1 cellular context compared by ENCODE assay signal in the genomic region with DNA sequence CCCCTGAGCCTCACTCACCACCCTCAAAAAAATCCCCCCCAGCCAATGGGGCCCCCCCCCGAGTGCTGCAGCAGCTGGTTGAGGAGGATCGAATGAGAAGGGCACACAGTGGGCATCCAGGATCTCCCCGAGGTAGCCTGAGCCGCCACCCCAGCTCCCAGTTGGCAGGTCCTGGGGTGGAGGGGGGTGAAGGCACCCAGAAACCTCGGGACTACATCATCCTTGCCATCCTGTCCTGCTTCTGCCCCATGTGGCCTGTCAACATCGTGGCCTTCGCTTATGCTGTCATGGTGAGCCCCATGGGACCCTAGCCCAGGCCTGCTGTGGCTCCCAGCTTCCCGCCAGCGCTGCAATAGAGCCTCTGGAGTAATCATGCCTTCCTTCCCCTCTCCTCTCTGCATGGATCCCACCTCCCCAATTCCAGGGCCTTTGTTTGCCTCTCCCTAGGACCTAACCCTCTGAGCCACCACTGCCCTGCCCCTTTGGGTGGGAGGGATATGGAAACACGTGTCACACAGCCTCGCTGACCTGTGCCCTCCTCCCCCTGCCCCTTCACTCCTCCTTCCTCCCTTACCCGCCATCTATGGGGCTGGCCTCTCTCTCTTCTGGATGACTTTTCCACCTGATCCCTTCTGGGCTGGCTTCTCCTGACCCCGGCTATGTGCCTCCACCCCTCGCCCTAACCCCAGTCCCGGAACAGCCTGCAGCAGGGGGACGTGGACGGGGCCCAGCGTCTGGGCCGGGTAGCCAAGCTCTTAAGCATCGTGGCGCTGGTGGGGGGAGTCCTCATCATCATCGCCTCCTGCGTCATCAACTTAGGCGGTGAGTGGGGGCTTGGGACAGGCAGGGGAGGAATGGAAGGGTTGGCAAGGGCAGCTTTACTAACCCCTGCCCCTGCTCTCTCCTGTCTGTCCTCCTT.
TF ChIP-seq lines count a peak whose summit lies in the region.

No MANE protein-coding gene starts in this region.

TF ChIP-seq in GM23338, 12 proteins besides CTCF, POLR2A, EP300 and RAD21 (continued from another document):
- TF ChIP-seq JUNB (IDR thresholded peaks at IDR 0.05; ENCODE audit: unreplicated experiment): no peak
- TF ChIP-seq, protein P1, sequence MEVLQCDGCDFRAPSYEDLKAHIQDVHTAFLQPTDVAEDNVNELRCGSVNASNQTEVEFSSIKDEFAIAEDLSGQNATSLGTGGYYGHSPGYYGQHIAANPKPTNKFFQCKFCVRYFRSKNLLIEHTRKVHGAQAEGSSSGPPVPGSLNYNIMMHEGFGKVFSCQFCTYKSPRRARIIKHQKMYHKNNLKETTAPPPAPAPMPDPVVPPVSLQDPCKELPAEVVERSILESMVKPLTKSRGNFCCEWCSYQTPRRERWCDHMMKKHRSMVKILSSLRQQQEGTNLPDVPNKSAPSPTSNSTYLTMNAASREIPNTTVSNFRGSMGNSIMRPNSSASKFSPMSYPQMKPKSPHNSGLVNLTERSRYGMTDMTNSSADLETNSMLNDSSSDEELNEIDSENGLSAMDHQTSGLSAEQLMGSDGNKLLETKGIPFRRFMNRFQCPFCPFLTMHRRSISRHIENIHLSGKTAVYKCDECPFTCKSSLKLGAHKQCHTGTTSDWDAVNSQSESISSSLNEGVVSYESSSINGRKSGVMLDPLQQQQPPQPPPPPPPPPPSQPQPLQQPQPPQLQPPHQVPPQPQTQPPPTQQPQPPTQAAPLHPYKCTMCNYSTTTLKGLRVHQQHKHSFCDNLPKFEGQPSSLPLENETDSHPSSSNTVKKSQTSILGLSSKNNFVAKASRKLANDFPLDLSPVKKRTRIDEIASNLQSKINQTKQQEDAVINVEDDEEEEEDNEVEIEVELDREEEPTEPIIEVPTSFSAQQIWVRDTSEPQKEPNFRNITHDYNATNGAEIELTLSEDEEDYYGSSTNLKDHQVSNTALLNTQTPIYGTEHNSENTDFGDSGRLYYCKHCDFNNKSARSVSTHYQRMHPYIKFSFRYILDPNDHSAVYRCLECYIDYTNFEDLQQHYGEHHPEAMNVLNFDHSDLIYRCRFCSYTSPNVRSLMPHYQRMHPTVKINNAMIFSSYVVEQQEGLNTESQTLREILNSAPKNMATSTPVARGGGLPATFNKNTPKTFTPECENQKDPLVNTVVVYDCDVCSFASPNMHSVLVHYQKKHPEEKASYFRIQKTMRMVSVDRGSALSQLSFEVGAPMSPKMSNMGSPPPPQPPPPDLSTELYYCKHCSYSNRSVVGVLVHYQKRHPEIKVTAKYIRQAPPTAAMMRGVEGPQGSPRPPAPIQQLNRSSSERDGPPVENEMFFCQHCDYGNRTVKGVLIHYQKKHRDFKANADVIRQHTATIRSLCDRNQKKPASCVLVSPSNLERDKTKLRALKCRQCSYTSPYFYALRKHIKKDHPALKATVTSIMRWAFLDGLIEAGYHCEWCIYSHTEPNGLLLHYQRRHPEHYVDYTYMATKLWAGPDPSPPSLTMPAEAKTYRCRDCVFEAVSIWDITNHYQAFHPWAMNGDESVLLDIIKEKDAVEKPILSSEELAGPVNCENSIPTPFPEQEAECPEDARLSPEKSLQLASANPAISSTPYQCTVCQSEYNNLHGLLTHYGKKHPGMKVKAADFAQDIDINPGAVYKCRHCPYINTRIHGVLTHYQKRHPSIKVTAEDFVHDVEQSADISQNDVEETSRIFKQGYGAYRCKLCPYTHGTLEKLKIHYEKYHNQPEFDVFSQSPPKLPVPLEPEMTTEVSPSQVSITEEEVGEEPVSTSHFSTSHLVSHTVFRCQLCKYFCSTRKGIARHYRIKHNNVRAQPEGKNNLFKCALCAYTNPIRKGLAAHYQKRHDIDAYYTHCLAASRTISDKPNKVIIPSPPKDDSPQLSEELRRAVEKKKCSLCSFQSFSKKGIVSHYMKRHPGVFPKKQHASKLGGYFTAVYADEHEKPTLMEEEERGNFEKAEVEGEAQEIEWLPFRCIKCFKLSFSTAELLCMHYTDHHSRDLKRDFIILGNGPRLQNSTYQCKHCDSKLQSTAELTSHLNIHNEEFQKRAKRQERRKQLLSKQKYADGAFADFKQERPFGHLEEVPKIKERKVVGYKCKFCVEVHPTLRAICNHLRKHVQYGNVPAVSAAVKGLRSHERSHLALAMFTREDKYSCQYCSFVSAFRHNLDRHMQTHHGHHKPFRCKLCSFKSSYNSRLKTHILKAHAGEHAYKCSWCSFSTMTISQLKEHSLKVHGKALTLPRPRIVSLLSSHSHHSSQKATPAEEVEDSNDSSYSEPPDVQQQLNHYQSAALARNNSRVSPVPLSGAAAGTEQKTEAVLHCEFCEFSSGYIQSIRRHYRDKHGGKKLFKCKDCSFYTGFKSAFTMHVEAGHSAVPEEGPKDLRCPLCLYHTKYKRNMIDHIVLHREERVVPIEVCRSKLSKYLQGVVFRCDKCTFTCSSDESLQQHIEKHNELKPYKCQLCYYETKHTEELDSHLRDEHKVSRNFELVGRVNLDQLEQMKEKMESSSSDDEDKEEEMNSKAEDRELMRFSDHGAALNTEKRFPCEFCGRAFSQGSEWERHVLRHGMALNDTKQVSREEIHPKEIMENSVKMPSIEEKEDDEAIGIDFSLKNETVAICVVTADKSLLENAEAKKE (CRISPR knock-in tag; IDR thresholded peaks at IDR 0.05): no peak
- TF ChIP-seq, protein P2, sequence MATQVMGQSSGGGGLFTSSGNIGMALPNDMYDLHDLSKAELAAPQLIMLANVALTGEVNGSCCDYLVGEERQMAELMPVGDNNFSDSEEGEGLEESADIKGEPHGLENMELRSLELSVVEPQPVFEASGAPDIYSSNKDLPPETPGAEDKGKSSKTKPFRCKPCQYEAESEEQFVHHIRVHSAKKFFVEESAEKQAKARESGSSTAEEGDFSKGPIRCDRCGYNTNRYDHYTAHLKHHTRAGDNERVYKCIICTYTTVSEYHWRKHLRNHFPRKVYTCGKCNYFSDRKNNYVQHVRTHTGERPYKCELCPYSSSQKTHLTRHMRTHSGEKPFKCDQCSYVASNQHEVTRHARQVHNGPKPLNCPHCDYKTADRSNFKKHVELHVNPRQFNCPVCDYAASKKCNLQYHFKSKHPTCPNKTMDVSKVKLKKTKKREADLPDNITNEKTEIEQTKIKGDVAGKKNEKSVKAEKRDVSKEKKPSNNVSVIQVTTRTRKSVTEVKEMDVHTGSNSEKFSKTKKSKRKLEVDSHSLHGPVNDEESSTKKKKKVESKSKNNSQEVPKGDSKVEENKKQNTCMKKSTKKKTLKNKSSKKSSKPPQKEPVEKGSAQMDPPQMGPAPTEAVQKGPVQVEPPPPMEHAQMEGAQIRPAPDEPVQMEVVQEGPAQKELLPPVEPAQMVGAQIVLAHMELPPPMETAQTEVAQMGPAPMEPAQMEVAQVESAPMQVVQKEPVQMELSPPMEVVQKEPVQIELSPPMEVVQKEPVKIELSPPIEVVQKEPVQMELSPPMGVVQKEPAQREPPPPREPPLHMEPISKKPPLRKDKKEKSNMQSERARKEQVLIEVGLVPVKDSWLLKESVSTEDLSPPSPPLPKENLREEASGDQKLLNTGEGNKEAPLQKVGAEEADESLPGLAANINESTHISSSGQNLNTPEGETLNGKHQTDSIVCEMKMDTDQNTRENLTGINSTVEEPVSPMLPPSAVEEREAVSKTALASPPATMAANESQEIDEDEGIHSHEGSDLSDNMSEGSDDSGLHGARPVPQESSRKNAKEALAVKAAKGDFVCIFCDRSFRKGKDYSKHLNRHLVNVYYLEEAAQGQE (IDR thresholded peaks at IDR 0.05; ENCODE audit: unreplicated experiment): no peak
- no peak for TF ChIP-seq ZNF114 (CRISPR knock-in tag; IDR thresholded peaks at IDR 0.05)
- no peak for TF ChIP-seq STAT1 (IDR thresholded peaks at IDR 0.05; ENCODE audit: unreplicated experiment)
- no peak for TF ChIP-seq EZH2 (IDR thresholded peaks at IDR 0.05; ENCODE audit: low read depth, unreplicated experiment)
- TF ChIP-seq NANOG (IDR thresholded peaks at IDR 0.05; ENCODE audit: borderline replicate concordance): no peak
